In genomic region chr2:106197878-106198277, GRCh38 we compare ENCODE assay signal across 15 cellular contexts. TPM values are rescaled to one million over a fixed set of nuclear protein-coding genes. Genes with fewer than 3 reads are reported as not detected.
DNase-seq lines count a peak whose midpoint lies in the region; ATAC-seq, FAIRE-seq and TF ChIP-seq lines count a peak whose summit lies in the region.
"Had no signal": no experiment of that assay in that cellular context is flagged by ENCODE, and none has a peak within 500 bp of the region (broad histone marks: within the 10 kb centered on the region; RNA-seq: fewer than 3 reads in every experiment).

No MANE protein-coding gene starts in this region.

- H3K9ac ChIP-seq in adipocyte (ENCODE audit: low read length) = no peak overlapping the region
- H3K9ac ChIP-seq in skeletal muscle satellite cell (ENCODE audit: low read depth, low read length) = peak overlapping the region; percentile 14

- no peak overlapping the region for H3K27ac ChIP-seq in esophagus squamous epithelium
- H3K27ac ChIP-seq in sigmoid colon = peak overlapping the region in 2 of 4 donors; percentile 39 to 63
- H3K27ac ChIP-seq in small intestine (ENCODE audit: low read depth in 1 of 2, low read length in 1 of 2) = no peak overlapping the region
- H3K27ac ChIP-seq: breast epithelium, SJSA1 had no signal

- no peak for TF ChIP-seq EP300 in sigmoid colon (IDR thresholded peaks at IDR 0.05)

- H3K4me1 ChIP-seq in adipocyte (ENCODE audit: control insufficient read depth, insufficient read depth, low read length) (peaks cover 23% of the 10 kb centered on the region), skeletal muscle satellite cell (ENCODE audit: control insufficient read depth, insufficient read depth, low read length) (peaks cover 14% of the 10 kb centered on the region), esophagus squamous epithelium (peaks cover 0 to 21% (median 6%) of the 10 kb centered on the region in 3 donors), sigmoid colon (peaks cover 0 to 25% (median 18%) of the 10 kb centered on the region in 4 donors), small intestine (ENCODE audit: control insufficient read depth in 2 of 2, insufficient read depth in 1 of 2, low read depth in 1 of 2, low read length in 1 of 2) (peaks cover 0 to 2% of the 10 kb centered on the region in 2 donors)

- H3K9me3 ChIP-seq in adipocyte (ENCODE audit: control insufficient read depth, low read length) (no peaks in the 10 kb centered on the region), skeletal muscle satellite cell (replicated peaks; ENCODE audit: low read length) (no peaks in the 10 kb centered on the region), esophagus squamous epithelium (no peaks in the 10 kb centered on the region), sigmoid colon (no peaks in the 10 kb centered on the region), small intestine (ENCODE audit: control insufficient read depth, low read depth) (no peaks in the 10 kb centered on the region)
- H3K9me3 ChIP-seq: breast epithelium, SJSA1 had no signal

- no peak overlapping the region for H3K4me3 Mint-ChIP-seq in effector memory CD8-positive, alpha-beta T cell
- H3K4me3 Mint-ChIP-seq: natural killer cell treated with Interleukin-12 subunit alpha and Interleukin-12 subunit beta and Interleukin-15 and Interleukin-18, amount 100 ng/mL, for 72 hours had no signal

- no peak for FAIRE-seq in small intestine (lab: Jason Lieb, UNC)
- FAIRE-seq: GM19239 had no signal

- no peak for TF ChIP-seq CTCF in foreskin fibroblast (IDR thresholded peaks at IDR 0.05; ENCODE audit: low read depth, low read length)
- no peak for TF ChIP-seq CTCF in esophagus squamous epithelium (IDR thresholded peaks at IDR 0.05)
- no peak for TF ChIP-seq CTCF in sigmoid colon (IDR thresholded peaks at IDR 0.05)

- H3K27me3 Mint-ChIP-seq in effector memory CD8-positive, alpha-beta T cell = peaks cover 0 to 5% of the 10 kb centered on the region in 2 donors

- H3K27me3 ChIP-seq in adipocyte (replicated peaks; ENCODE audit: control insufficient read depth, insufficient read depth, low read length) (peaks cover 15% of the 10 kb centered on the region), skeletal muscle satellite cell (ENCODE audit: control insufficient read depth, insufficient read depth, low read length) (peaks cover 18% of the 10 kb centered on the region), esophagus squamous epithelium (peaks cover 0 to 7% (median 0%) of the 10 kb centered on the region in 4 donors), sigmoid colon (no peaks in the 10 kb centered on the region), small intestine (ENCODE audit: control insufficient read depth in 2 of 2, insufficient read depth in 2 of 2, low read length in 2 of 2) (no peaks in the 10 kb centered on the region)
- H3K27me3 ChIP-seq: SJSA1 had no signal

- H3K9me3 Mint-ChIP-seq in effector memory CD8-positive, alpha-beta T cell = no peaks in the 10 kb centered on the region
- H3K9me3 Mint-ChIP-seq: natural killer cell treated with Interleukin-12 subunit alpha and Interleukin-12 subunit beta and Interleukin-15 and Interleukin-18, amount 100 ng/mL, for 72 hours had no signal

- intact Hi-C loops in esophagus squamous epithelium (cut with DNase I) (no loop called here), sigmoid colon (cut with DNase I) (loop anchor here (10.0 kb wide), 2 partner anchors 83 to 453 kb away; partner anchors contain the start of gene NCK2)

- peaks cover 9% of the 10 kb centered on the region in 2 donors for H3K4me1 Mint-ChIP-seq in effector memory CD8-positive, alpha-beta T cell (ENCODE audit: low read depth in 2 of 2)

- 13 to 38% methylated on average over 3 of the region's 3 CpGs for WGBS in esophagus squamous epithelium, 2 donors
- WGBS in sigmoid colon, 2 donors = 60 to 64% methylated on average over 3 of the region's 3 CpGs
- 53 to 76% (median 65%) methylated on average over 3 of the region's 3 CpGs for WGBS in small intestine, 3 donors

- peaks cover 18% of the 10 kb centered on the region for H3K36me3 Mint-ChIP-seq in effector memory CD8-positive, alpha-beta T cell (ENCODE audit: insufficient read depth)
- H3K36me3 Mint-ChIP-seq: natural killer cell treated with Interleukin-12 subunit alpha and Interleukin-12 subunit beta and Interleukin-15 and Interleukin-18, amount 100 ng/mL, for 72 hours had no signal

- no peak overlapping the region for H3K27ac Mint-ChIP-seq in effector memory CD8-positive, alpha-beta T cell
- H3K27ac Mint-ChIP-seq: natural killer cell treated with Interleukin-12 subunit alpha and Interleukin-12 subunit beta and Interleukin-15 and Interleukin-18, amount 100 ng/mL, for 72 hours had no signal

- peak; percentile 8 for DNase-seq in GOT3 (lab: John Stamatoyannopoulos, UW)
- peak; percentile 93 for DNase-seq in adipocyte (ENCODE audit: low read depth)
- DNase-seq in foreskin fibroblast = peak; percentile 83 to 87
- DNase-seq in esophagus squamous epithelium (lab: John Stamatoyannopoulos, UW) = no peak
- no peak for DNase-seq in sigmoid colon
- DNase-seq in small intestine = no peak
- DNase-seq in effector memory CD8-positive, alpha-beta T cell = no peak
- DNase-seq: activated CD4-positive, alpha-beta T cell treated with anti-CD3 and anti-CD28 coated beads, Interleukin-2, amount 50 U/mL, for 48 hours; NCI-H2171 treated with DMSO at 0.1 percent for 48 hours; stimulated activated CD4-positive, alpha-beta T cell treated with anti-CD3 and anti-CD28 coated beads, Interleukin-4, amount 100 ng/mL, for 24 hours had no signal

- no peak for ATAC-seq in effector memory CD8-positive, alpha-beta T cell (replicated peaks)
- ATAC-seq: natural killer cell treated with Interleukin-12 subunit alpha and Interleukin-12 subunit beta and Interleukin-15 and Interleukin-18, amount 100 ng/mL, for 72 hours had no signal

- H3K4me2 ChIP-seq in skeletal muscle satellite cell (ENCODE audit: low read length) = peak overlapping the region; percentile 57

- no peak for TF ChIP-seq POLR2A in esophagus squamous epithelium (IDR thresholded peaks at IDR 0.05)
- no peak for TF ChIP-seq POLR2A in sigmoid colon (IDR thresholded peaks at IDR 0.05)

- H3K36me3 ChIP-seq in adipocyte (ENCODE audit: control insufficient read depth, insufficient read depth, low read length, severe bottlenecking) (no peaks in the 10 kb centered on the region), skeletal muscle satellite cell (ENCODE audit: insufficient read depth, low read length) (no peaks in the 10 kb centered on the region), esophagus squamous epithelium (no peaks in the 10 kb centered on the region), sigmoid colon (no peaks in the 10 kb centered on the region), small intestine (ENCODE audit: control insufficient read depth in 2 of 2, insufficient read depth in 2 of 2, low read length in 2 of 2) (no peaks in the 10 kb centered on the region)
- H3K36me3 ChIP-seq: breast epithelium had no signal

- H3K4me3 ChIP-seq in adipocyte (ENCODE audit: low read length) (peak overlapping the region; percentile 28), foreskin fibroblast (ENCODE audit: low read depth in 1 of 2, low read length in 2 of 2) (no peak overlapping the region), skeletal muscle satellite cell (ENCODE audit: low read length) (no peak overlapping the region), esophagus squamous epithelium (no peak overlapping the region), sigmoid colon (no peak overlapping the region), small intestine (ENCODE audit: low read depth in 1 of 2, low read length in 2 of 2) (no peak overlapping the region)
- H3K4me3 ChIP-seq: breast epithelium, SJSA1 had no signal

RNA-seq across cellular contexts. Expression of gene UXS1, which starts 3.8 kb away (rescaled TPM):
- total RNA-seq in skeletal muscle satellite cell (2012; rRNA removed) = 30.2 and 33.2 TPM in 2 replicates
- total RNA-seq in esophagus squamous epithelium = 10 to 100 TPM; 23.5 to 40.4 (median 33.1) TPM
- total RNA-seq in sigmoid colon = 10 to 100 TPM; 15.5 to 59.8 (median 32.9) TPM
- polyA plus RNA-seq in sigmoid colon = 10 to 100 TPM in 2 of 3 donors, 1 to 10 TPM in 1; 8.4 to 21.3 (median 10.9) TPM
- polyA plus RNA-seq in small intestine = 10 to 100 TPM in 1 of 3 donors, 1 to 10 TPM in 2; 5.1 to 16.3 (median 5.6) TPM

Comparison
In these comparisons a context has a peak if more than half of its experiments do, and no peak if none do; other contexts are left out.
1. DNase-seq: peak in GOT3 (single experiment), adipocyte (single experiment) and foreskin fibroblast (2 of 2); none in esophagus squamous epithelium (single experiment), sigmoid colon (single experiment), small intestine (single experiment) and effector memory CD8-positive, alpha-beta T cell (0 of 3).